ENCODE assay signal across 1 cellular context in the genomic region with DNA sequence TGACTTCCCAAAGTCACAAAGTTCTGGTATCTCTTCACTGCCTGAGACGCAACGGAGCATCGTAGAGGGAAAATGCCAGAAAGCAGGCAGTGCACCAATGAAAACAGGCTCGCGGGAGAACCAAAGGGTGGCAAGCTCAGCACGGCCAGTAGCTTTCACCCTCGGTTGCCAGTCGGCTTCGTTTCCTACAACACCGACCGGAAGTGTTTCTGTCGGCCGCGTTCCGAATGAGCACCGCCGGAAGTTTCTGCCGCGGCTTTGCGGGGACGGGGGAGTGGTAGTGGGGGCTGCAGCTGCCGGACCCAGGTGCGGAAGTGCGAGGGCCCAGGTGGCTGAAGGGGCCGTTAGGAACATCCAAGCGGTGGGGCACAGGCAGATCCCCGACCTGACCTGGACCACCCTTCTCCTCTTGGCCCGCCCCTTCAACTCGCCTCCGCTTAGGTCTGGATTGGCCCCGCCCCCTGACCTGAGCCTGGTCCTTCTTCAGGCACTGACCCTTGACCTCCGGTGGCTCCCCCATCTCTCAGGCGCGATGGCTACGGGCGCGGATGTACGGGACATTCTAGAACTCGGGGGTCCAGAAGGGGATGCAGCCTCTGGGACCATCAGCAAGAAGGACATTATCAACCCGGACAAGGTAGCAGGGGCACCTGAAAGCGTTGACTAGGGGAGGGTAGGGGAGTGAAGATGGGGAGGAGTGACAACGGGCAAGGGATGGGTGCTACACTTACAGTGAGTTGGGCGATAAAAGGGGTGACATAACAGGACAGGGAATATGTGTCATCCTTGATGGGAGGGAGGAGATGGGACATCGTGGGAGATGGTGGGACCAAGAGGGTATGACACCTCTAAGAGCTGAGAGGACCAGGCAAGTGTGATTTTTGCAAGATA.
TF ChIP-seq lines count a peak whose summit lies in the region.

A gene with protein sequence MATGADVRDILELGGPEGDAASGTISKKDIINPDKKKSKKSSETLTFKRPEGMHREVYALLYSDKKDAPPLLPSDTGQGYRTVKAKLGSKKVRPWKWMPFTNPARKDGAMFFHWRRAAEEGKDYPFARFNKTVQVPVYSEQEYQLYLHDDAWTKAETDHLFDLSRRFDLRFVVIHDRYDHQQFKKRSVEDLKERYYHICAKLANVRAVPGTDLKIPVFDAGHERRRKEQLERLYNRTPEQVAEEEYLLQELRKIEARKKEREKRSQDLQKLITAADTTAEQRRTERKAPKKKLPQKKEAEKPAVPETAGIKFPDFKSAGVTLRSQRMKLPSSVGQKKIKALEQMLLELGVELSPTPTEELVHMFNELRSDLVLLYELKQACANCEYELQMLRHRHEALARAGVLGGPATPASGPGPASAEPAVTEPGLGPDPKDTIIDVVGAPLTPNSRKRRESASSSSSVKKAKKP (plus strand): TSS at position 250 of the 891 bp plus-strand sequence. CDS start 283 bp downstream, at position 533.

TF ChIP-seq in HepG2, 621 proteins besides CTCF, POLR2A, EP300 and RAD21 (continued from another document and continues in another):
- TF ChIP-seq, protein P1, sequence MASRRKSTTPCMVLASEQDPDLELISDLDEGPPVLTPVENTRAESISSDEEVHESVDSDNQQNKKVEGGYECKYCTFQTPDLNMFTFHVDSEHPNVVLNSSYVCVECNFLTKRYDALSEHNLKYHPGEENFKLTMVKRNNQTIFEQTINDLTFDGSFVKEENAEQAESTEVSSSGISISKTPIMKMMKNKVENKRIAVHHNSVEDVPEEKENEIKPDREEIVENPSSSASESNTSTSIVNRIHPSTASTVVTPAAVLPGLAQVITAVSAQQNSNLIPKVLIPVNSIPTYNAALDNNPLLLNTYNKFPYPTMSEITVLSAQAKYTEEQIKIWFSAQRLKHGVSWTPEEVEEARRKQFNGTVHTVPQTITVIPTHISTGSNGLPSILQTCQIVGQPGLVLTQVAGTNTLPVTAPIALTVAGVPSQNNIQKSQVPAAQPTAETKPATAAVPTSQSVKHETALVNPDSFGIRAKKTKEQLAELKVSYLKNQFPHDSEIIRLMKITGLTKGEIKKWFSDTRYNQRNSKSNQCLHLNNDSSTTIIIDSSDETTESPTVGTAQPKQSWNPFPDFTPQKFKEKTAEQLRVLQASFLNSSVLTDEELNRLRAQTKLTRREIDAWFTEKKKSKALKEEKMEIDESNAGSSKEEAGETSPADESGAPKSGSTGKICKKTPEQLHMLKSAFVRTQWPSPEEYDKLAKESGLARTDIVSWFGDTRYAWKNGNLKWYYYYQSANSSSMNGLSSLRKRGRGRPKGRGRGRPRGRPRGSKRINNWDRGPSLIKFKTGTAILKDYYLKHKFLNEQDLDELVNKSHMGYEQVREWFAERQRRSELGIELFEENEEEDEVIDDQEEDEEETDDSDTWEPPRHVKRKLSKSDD (CRISPR knock-in tag; IDR thresholded peaks at IDR 0.05; ENCODE audit: low read depth): 0 out of 2 replicates have a peak, but pooled peaks have one; percentile 38
- peak; percentile 82; the same call in 1 of the 2 replicates for TF ChIP-seq NRL (CRISPR knock-in tag; IDR thresholded peaks at IDR 0.05; ENCODE audit: borderline replicate concordance)
- no peak for TF ChIP-seq SCMH1 (CRISPR knock-in tag; IDR thresholded peaks at IDR 0.05; ENCODE audit: borderline replicate concordance)
- TF ChIP-seq U2AF2 (IDR thresholded peaks at IDR 0.05; ENCODE audit: low read depth, low read length): 0 out of 2 replicates have a peak, but pooled peaks have one; percentile 28
- no peak for TF ChIP-seq ZSCAN30 (CRISPR knock-in tag; IDR thresholded peaks at IDR 0.05)
- TF ChIP-seq, protein P2, sequence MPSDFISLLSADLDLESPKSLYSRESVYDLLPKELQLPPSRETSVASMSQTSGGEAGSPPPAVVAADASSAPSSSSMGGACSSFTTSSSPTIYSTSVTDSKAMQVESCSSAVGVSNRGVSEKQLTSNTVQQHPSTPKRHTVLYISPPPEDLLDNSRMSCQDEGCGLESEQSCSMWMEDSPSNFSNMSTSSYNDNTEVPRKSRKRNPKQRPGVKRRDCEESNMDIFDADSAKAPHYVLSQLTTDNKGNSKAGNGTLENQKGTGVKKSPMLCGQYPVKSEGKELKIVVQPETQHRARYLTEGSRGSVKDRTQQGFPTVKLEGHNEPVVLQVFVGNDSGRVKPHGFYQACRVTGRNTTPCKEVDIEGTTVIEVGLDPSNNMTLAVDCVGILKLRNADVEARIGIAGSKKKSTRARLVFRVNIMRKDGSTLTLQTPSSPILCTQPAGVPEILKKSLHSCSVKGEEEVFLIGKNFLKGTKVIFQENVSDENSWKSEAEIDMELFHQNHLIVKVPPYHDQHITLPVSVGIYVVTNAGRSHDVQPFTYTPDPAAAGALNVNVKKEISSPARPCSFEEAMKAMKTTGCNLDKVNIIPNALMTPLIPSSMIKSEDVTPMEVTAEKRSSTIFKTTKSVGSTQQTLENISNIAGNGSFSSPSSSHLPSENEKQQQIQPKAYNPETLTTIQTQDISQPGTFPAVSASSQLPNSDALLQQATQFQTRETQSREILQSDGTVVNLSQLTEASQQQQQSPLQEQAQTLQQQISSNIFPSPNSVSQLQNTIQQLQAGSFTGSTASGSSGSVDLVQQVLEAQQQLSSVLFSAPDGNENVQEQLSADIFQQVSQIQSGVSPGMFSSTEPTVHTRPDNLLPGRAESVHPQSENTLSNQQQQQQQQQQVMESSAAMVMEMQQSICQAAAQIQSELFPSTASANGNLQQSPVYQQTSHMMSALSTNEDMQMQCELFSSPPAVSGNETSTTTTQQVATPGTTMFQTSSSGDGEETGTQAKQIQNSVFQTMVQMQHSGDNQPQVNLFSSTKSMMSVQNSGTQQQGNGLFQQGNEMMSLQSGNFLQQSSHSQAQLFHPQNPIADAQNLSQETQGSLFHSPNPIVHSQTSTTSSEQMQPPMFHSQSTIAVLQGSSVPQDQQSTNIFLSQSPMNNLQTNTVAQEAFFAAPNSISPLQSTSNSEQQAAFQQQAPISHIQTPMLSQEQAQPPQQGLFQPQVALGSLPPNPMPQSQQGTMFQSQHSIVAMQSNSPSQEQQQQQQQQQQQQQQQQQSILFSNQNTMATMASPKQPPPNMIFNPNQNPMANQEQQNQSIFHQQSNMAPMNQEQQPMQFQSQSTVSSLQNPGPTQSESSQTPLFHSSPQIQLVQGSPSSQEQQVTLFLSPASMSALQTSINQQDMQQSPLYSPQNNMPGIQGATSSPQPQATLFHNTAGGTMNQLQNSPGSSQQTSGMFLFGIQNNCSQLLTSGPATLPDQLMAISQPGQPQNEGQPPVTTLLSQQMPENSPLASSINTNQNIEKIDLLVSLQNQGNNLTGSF (CRISPR knock-in tag; IDR thresholded peaks at IDR 0.05): peak; percentile 58; the same call in 1 of the 2 replicates
- TF ChIP-seq TEAD2 (CRISPR knock-in tag; IDR thresholded peaks at IDR 0.05): no peak
- TF ChIP-seq MED13 (CRISPR knock-in tag; IDR thresholded peaks at IDR 0.05): peak; percentile 82; the same call in 1 of the 2 replicates
- TF ChIP-seq KDM5B (CRISPR knock-in tag; IDR thresholded peaks at IDR 0.05; ENCODE audit: borderline replicate concordance): peak; percentile 92
- TF ChIP-seq, protein P3, sequence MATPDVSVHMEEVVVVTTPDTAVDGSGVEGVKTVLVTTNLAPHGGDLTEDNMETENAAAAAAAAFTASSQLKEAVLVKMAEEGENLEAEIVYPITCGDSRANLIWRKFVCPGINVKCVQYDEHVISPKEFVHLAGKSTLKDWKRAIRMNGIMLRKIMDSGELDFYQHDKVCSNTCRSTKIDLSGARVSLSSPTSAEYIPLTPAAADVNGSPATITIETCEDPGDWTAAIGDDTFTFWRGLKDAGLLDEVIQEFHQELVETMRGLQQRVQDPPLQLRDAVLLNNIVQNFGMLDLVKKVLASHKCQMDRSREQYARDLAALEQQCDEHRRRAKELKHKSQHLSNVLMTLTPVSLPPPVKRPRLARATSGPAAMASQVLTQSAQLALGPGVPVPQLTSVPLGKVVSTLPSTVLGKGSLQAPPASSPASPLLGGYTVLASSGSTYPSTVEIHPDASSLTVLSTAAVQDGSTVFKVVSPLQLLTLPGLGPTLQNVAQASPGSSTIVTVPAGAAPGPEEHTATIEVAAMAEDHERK (CRISPR knock-in tag; IDR thresholded peaks at IDR 0.05; ENCODE audit: low read depth): no peak
- TF ChIP-seq MEF2D (CRISPR knock-in tag; IDR thresholded peaks at IDR 0.05): no peak; the same call in 1 of the 2 replicates
- TF ChIP-seq HHEX (CRISPR knock-in tag; IDR thresholded peaks at IDR 0.05): no peak
- TF ChIP-seq RELA (CRISPR knock-in tag; IDR thresholded peaks at IDR 0.05): 0 out of 2 replicates have a peak, but pooled peaks have one; percentile 49
- TF ChIP-seq, protein P4, sequence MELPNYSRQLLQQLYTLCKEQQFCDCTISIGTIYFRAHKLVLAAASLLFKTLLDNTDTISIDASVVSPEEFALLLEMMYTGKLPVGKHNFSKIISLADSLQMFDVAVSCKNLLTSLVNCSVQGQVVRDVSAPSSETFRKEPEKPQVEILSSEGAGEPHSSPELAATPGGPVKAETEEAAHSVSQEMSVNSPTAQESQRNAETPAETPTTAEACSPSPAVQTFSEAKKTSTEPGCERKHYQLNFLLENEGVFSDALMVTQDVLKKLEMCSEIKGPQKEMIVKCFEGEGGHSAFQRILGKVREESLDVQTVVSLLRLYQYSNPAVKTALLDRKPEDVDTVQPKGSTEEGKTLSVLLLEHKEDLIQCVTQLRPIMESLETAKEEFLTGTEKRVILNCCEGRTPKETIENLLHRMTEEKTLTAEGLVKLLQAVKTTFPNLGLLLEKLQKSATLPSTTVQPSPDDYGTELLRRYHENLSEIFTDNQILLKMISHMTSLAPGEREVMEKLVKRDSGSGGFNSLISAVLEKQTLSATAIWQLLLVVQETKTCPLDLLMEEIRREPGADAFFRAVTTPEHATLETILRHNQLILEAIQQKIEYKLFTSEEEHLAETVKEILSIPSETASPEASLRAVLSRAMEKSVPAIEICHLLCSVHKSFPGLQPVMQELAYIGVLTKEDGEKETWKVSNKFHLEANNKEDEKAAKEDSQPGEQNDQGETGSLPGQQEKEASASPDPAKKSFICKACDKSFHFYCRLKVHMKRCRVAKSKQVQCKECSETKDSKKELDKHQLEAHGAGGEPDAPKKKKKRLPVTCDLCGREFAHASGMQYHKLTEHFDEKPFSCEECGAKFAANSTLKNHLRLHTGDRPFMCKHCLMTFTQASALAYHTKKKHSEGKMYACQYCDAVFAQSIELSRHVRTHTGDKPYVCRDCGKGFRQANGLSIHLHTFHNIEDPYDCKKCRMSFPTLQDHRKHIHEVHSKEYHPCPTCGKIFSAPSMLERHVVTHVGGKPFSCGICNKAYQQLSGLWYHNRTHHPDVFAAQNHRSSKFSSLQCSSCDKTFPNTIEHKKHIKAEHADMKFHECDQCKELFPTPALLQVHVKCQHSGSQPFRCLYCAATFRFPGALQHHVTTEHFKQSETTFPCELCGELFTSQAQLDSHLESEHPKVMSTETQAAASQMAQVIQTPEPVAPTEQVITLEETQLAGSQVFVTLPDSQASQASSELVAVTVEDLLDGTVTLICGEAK (IDR thresholded peaks at IDR 0.05): peak; percentile 99
- TF ChIP-seq, protein P4 (CRISPR knock-in tag; IDR thresholded peaks at IDR 0.05): peak; percentile 88
- TF ChIP-seq, protein P5, sequence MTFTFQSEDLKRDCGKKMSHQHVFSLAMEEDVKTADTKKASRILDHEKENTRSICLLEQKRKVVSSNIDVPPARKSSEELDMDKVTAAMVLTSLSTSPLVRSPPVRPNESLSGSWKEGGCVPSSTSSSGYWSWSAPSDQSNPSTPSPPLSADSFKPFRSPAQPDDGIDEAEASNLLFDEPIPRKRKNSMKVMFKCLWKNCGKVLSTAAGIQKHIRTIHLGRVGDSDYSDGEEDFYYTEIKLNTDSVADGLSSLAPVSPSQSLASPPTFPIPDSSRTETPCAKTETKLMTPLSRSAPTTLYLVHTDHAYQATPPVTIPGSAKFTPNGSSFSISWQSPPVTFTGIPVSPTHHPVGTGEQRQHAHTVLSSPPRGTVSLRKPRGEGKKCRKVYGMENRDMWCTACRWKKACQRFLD (CRISPR knock-in tag; IDR thresholded peaks at IDR 0.05; ENCODE audit: borderline replicate concordance): peak; percentile 84; the same call in 1 of the 2 replicates
- peak; percentile 95 for TF ChIP-seq KDM2A (CRISPR knock-in tag; IDR thresholded peaks at IDR 0.05; ENCODE audit: borderline replicate concordance, low read depth)
- TF ChIP-seq KLF15 (CRISPR knock-in tag; IDR thresholded peaks at IDR 0.05; ENCODE audit: borderline replicate concordance): 0 out of 2 replicates have a peak, but pooled peaks have one; percentile 82
- TF ChIP-seq ARNTL (CRISPR knock-in tag; IDR thresholded peaks at IDR 0.05): no peak
- 0 out of 2 replicates have a peak, but pooled peaks have one; percentile 43 for TF ChIP-seq SMYD3 (CRISPR knock-in tag; IDR thresholded peaks at IDR 0.05)
- no peak for TF ChIP-seq ARHGAP35 (CRISPR knock-in tag; IDR thresholded peaks at IDR 0.05; ENCODE audit: borderline replicate concordance)
- peak; percentile 63 for TF ChIP-seq PHF5A (CRISPR knock-in tag; IDR thresholded peaks at IDR 0.05; ENCODE audit: low read depth, unreplicated experiment)
- peak; percentile 53 for TF ChIP-seq TBL1XR1 (IDR thresholded peaks at IDR 0.05; ENCODE audit: borderline replicate concordance, low read length, partially characterized antibody)
- TF ChIP-seq HMGA1 (CRISPR knock-in tag; conservative IDR thresholded peaks at IDR 0.05): no peak
- no peak; the same call in 1 of the 2 replicates for TF ChIP-seq GLI4 (CRISPR knock-in tag; IDR thresholded peaks at IDR 0.05; ENCODE audit: borderline replicate concordance)
- no peak for TF ChIP-seq ZBTB42 (CRISPR knock-in tag; IDR thresholded peaks at IDR 0.05)
- TF ChIP-seq, protein P6, sequence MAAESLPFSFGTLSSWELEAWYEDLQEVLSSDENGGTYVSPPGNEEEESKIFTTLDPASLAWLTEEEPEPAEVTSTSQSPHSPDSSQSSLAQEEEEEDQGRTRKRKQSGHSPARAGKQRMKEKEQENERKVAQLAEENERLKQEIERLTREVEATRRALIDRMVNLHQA (CRISPR knock-in tag; IDR thresholded peaks at IDR 0.05): no peak
- peak; percentile 53; the same call in 1 of the 2 replicates for TF ChIP-seq ZNF446 (CRISPR knock-in tag; IDR thresholded peaks at IDR 0.05)
- TF ChIP-seq ESRRA (CRISPR knock-in tag; IDR thresholded peaks at IDR 0.05; ENCODE audit: low read depth): peak; percentile 81; the same call in 1 of the 2 replicates
